ENCODE assay signal across 8 cellular contexts in the genomic region with DNA sequence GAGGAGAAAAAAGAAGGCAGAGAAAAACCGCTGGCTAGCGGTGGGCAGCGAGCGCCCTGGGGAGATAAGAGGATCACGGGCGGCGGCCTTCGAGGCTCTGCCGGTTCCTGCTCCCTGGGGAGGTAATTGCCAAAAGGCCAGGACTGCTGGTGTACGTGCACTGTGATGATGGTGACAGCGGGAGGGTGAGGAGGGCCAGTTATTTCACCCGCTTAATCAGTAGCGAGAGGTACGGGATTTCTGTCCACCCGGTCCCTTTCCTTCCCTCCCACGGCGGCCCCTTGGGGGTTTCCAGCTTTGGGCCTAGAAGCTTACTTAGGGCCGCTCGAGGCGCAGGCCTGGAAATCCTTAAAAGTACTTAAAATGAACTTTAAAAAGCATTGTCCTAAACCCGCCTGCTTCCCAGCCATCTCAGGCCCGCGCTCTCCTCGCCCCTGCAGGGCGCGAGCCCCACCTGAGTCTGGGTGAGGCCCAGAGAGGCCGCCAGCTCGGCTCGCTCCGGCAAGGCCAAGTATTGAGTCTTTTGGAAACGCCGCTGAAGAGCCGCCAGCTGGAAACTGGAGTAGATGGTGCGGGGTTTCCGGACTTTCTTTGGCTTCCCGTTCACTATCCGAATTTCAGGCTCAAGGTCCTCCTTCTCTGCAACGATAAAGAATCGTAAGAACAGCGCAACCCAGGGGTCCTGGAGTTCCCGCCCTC. TPM values are rescaled to one million over a fixed set of nuclear protein-coding genes. Genes with fewer than 3 reads are reported as not detected.
DNase-seq lines count a peak whose midpoint lies in the region; ATAC-seq and TF ChIP-seq lines count a peak whose summit lies in the region.

No MANE protein-coding gene starts in this region.

- H3K4me1 Mint-ChIP-seq in activated naive CD4-positive, alpha-beta T cell treated with anti-CD3 and anti-CD28 coated beads, Interleukin-2, amount 10 ng/mL, durations not matched to agents 7 days and 5 days = peaks cover 60% of the 10 kb centered on the region
- peaks cover 36 to 62% of the 10 kb centered on the region in 2 donors for H3K4me1 Mint-ChIP-seq in stimulated activated naive B cell treated with anti-CD40 and anti-IgM and Interleukin-4, amounts not matched to agents 10 μg/mL and 1 μg/mL and 100 μg/mL, for 72 hours

- no peak for TF ChIP-seq EP300 in transverse colon (IDR thresholded peaks at IDR 0.05; ENCODE audit: low read depth)

- H3K9me3 Mint-ChIP-seq in activated naive CD4-positive, alpha-beta T cell treated with anti-CD3 and anti-CD28 coated beads, Interleukin-2, amount 10 ng/mL, durations not matched to agents 7 days and 5 days = no peaks in the 10 kb centered on the region
- peaks cover 0 to 7% of the 10 kb centered on the region in 2 donors for H3K9me3 Mint-ChIP-seq in stimulated activated naive B cell treated with anti-CD40 and anti-IgM and Interleukin-4, amounts not matched to agents 10 μg/mL and 1 μg/mL and 100 μg/mL, for 72 hours

- H3K9me3 ChIP-seq in Panc1 (ENCODE audit: control insufficient read depth, insufficient read depth, low read depth, low read length) = no peaks in the 10 kb centered on the region
- no peaks in the 10 kb centered on the region for H3K9me3 ChIP-seq in transverse colon

- TF ChIP-seq CTCF in Panc1 (IDR thresholded peaks at IDR 0.05) (no peak), epithelial cell of esophagus (IDR thresholded peaks at IDR 0.05; ENCODE audit: insufficient read depth, low read depth, low read length, missing control alignments) (no peak), transverse colon (IDR thresholded peaks at IDR 0.05) (no peak)

- H3K27ac ChIP-seq in Panc1 (ENCODE audit: low read length) = peak overlapping the region; percentile 49
- no peak overlapping the region for H3K27ac ChIP-seq in transverse colon

- peak overlapping the region; percentile 75 for H3K4me3 Mint-ChIP-seq in activated naive CD4-positive, alpha-beta T cell treated with anti-CD3 and anti-CD28 coated beads, Interleukin-2, amount 10 ng/mL, durations not matched to agents 7 days and 5 days
- H3K4me3 Mint-ChIP-seq in stimulated activated naive B cell treated with anti-CD40 and anti-IgM and Interleukin-4, amounts not matched to agents 10 μg/mL and 1 μg/mL and 100 μg/mL, for 72 hours = peak overlapping the region; percentile 77 to 86

- peak overlapping the region; percentile 77 for H3K27ac Mint-ChIP-seq in activated naive CD4-positive, alpha-beta T cell treated with anti-CD3 and anti-CD28 coated beads, Interleukin-2, amount 10 ng/mL, durations not matched to agents 7 days and 5 days
- H3K27ac Mint-ChIP-seq in stimulated activated naive B cell treated with anti-CD40 and anti-IgM and Interleukin-4, amounts not matched to agents 10 μg/mL and 1 μg/mL and 100 μg/mL, for 72 hours = peak overlapping the region; percentile 31

- CTCF ChIA-PET in activated naive CD4-positive, alpha-beta T cell treated with anti-CD3 and anti-CD28 coated beads, Interleukin-2, amount 10 ng/mL, durations not matched to agents 7 days and 5 days (lab: Charles Lee) = interaction anchor here (0.8 to 7.9 kb wide), 4 partner anchors 9 to 396 kb away, joined by 3 to 103 read pairs (median 8); a partner anchor contains a TSS
- CTCF ChIA-PET in Panc1 (lab: Charles Lee) = no interaction called here

- no peaks in the 10 kb centered on the region for H3K27me3 ChIP-seq in Panc1 (ENCODE audit: control insufficient read depth, insufficient read depth, low read length)
- peaks cover 100% of the 10 kb centered on the region for H3K27me3 ChIP-seq in transverse colon

- peaks cover 3% of the 10 kb centered on the region for H3K36me3 Mint-ChIP-seq in activated naive CD4-positive, alpha-beta T cell treated with anti-CD3 and anti-CD28 coated beads, Interleukin-2, amount 10 ng/mL, durations not matched to agents 7 days and 5 days
- H3K36me3 Mint-ChIP-seq in stimulated activated naive B cell treated with anti-CD40 and anti-IgM and Interleukin-4, amounts not matched to agents 10 μg/mL and 1 μg/mL and 100 μg/mL, for 72 hours = peaks cover 0 to 9% of the 10 kb centered on the region in 2 donors

- H3K4me3 ChIP-seq in Panc1 (ENCODE audit: low read depth in 2 of 2, low read length in 2 of 2) (peak overlapping the region; percentile 64 to 92), epithelial cell of esophagus (ENCODE audit: low read length) (peak overlapping the region; percentile 57), transverse colon (peak overlapping the region in 2 of 4 donors; percentile 6 to 63)

- BruUV-seq in Panc1 (replicated peaks; lab: Mats Ljungman, UMichigan) = TSS peak; percentile 80

- no peak for TF ChIP-seq POLR2A in transverse colon (IDR thresholded peaks at IDR 0.05)

- ATAC-seq in Panc1 = no peak
- no peak for ATAC-seq in stimulated activated naive B cell treated with anti-CD40 and anti-IgM and Interleukin-4, amounts not matched to agents 10 μg/mL and 1 μg/mL and 100 μg/mL, for 72 hours (replicated peaks)
- ATAC-seq in GM18873 (IDR thresholded peaks at IDR 0.05; ENCODE audit: low FRiP score, unreplicated experiment) = no peak
- ATAC-seq in GM19035 (IDR thresholded peaks at IDR 0.05; ENCODE audit: unreplicated experiment) = no peak

- peaks cover 99% of the 10 kb centered on the region for H3K27me3 Mint-ChIP-seq in activated naive CD4-positive, alpha-beta T cell treated with anti-CD3 and anti-CD28 coated beads, Interleukin-2, amount 10 ng/mL, durations not matched to agents 7 days and 5 days
- H3K27me3 Mint-ChIP-seq in stimulated activated naive B cell treated with anti-CD40 and anti-IgM and Interleukin-4, amounts not matched to agents 10 μg/mL and 1 μg/mL and 100 μg/mL, for 72 hours = peaks cover 60 to 83% of the 10 kb centered on the region in 2 donors

- peaks cover 38% of the 10 kb centered on the region for H3K4me1 ChIP-seq in Panc1 (ENCODE audit: control insufficient read depth, insufficient read depth, low read length)
- peaks cover 30 to 72% (median 61%) of the 10 kb centered on the region in 4 donors for H3K4me1 ChIP-seq in transverse colon

- in situ Hi-C loops in Panc1 (cut with HindIII; ENCODE audit: low pct_unique_long_range_greater_than_20kb, low sequenced_read_pairs) = no loop called here
- in situ Hi-C loops in transverse colon (cut with MboI; ENCODE audit: low pct_ligation_motif_present in 1 of 4, low pct_unique_long_range_greater_than_20kb in 1 of 4, low sequenced_read_pairs in 3 of 4) = loop anchor here (10.0 to 25.0 kb wide), 4 partner anchors 289 to 514 kb away; no protein-coding TSS in a partner anchor

- 3 to 9% methylated on average over 7 to 41 of the region's 41 CpGs for WGBS in transverse colon (ENCODE audit: low coverage in 1 of 2), 2 donors

- POLR2A ChIA-PET in Panc1 (lab: Charles Lee) = no interaction called here

- no peak for DNase-seq in activated naive CD4-positive, alpha-beta T cell treated with anti-CD3 and anti-CD28 coated beads, Interleukin-2, amount 10 ng/mL, durations not matched to agents 7 days and 5 days
- DNase-seq in activated naive CD4-positive, alpha-beta T cell treated with Interleukin-2 at 50 U/mL for 16 hours = no peak
- DNase-seq in Panc1 (ENCODE audit: low read depth, low spot score) (no peak), epithelial cell of esophagus (ENCODE audit: low read depth) (no peak), transverse colon (no peak)
- DNase-seq in stimulated activated naive B cell treated with anti-CD40 and anti-IgM and Interleukin-4, amounts not matched to agents 10 μg/mL and 1 μg/mL and 100 μg/mL, for 72 hours = no peak

- H3K36me3 ChIP-seq in Panc1 (ENCODE audit: control insufficient read depth, insufficient read depth, low read length) (no peaks in the 10 kb centered on the region; the same call in 1 of the 2 replicates), transverse colon (no peaks in the 10 kb centered on the region)

- intact Hi-C loops in Panc1 (cut with micrococcal nuclease; ENCODE audit: unreplicated experiment) = loop anchor here (5.0 to 10.0 kb wide), 3 partner anchors 106 to 529 kb away; a partner anchor contains a TSS
- intact Hi-C loops in transverse colon (cut with DNase I; ENCODE audit: low total_unique reads) = loop anchor here (5.0 to 10.0 kb wide), 2 partner anchors 396 to 1301 kb away; no protein-coding TSS in a partner anchor

RNA-seq across cellular contexts. Expression of a gene that starts 1.5 kb away (rescaled TPM):
- total RNA-seq in Panc1 (2021; ENCODE audit: unreplicated experiment) (4.4 TPM), transverse colon (under 1 TPM in 1 of 4 donors, not detected in 3; 0.16 TPM)
- polyA plus RNA-seq in Panc1 (2012; ENCODE audit: insufficient read length) = 1.7 TPM

RNA-seq across cellular contexts. Expression of a gene that starts 15.8 kb away (rescaled TPM):
- total RNA-seq in Panc1 (2021; ENCODE audit: unreplicated experiment) (3.5 TPM), transverse colon (not detected)
- polyA plus RNA-seq in Panc1 (2012; ENCODE audit: insufficient read length) = 2.7 TPM
